Comparison of ENCODE assay signal across 8 cellular contexts in genomic region chr14:21846227-21846885, GRCh38.
DNase-seq lines count a peak whose midpoint lies in the region; ATAC-seq and TF ChIP-seq lines count a peak whose summit lies in the region.

No MANE protein-coding gene starts in this region.

- DNase-seq in BE2C (peak; percentile 56), RPMI7951 (ENCODE audit: low read depth) (peak; percentile 17), left kidney (ENCODE audit: low read depth, low spot score) (peak; percentile 17)
- peak; percentile 54 for DNase-seq in activated T-helper 9 cell treated with anti-CD3 and anti-CD28 coated beads, Interleukin-2, amount 50 U/mL, for 16 hours (ENCODE audit: low read depth)
- DNase-seq in stimulated activated CD8-positive, alpha-beta memory T cell treated with anti-CD3 and anti-CD28 coated beads, Interleukin-15, amount 100 ng/mL, for 4 hours (ENCODE audit: low read depth in 2 of 2), result peak; percentile 37 to 40

- H3K4me3 ChIP-seq in BE2C (ENCODE audit: low read depth, low read length), result no peak overlapping the region

- no peaks in the 10 kb centered on the region for H3K9me3 ChIP-seq in BE2C

- H3K27me3 ChIP-seq in BE2C, result no peaks in the 10 kb centered on the region

- TF ChIP-seq CTCF in BE2C (IDR thresholded peaks at IDR 0.05; ENCODE audit: low read depth, low read length), result peak; percentile 86

- no peaks in the 10 kb centered on the region for H3K36me3 ChIP-seq in BE2C

- no peaks in the 10 kb centered on the region for H3K4me1 ChIP-seq in BE2C

- peak; percentile 63 for ATAC-seq in GM21723 (IDR thresholded peaks at IDR 0.05; ENCODE audit: unreplicated experiment)
- ATAC-seq in GM19397 (IDR thresholded peaks at IDR 0.05; ENCODE audit: unreplicated experiment), result no peak
- ATAC-seq in GM18870 (IDR thresholded peaks at IDR 0.05; ENCODE audit: unreplicated experiment), result no peak
